18 cellular contexts compared by ENCODE assay signal in genomic region chr2:224034027-224034426, GRCh38.
"Had no signal": no experiment of that assay in that cellular context is flagged by ENCODE, and none has a peak within 500 bp of the region (broad histone marks: within the 10 kb centered on the region; RNA-seq: fewer than 3 reads in every experiment).

No MANE protein-coding gene starts in this region.

- DNase-seq: activated CD4-positive, alpha-beta T cell treated with anti-CD3 and anti-CD28 coated beads, Interleukin-2, amount 50 U/mL, for 1 hour; activated CD8-positive, alpha-beta T cell treated with anti-CD3 and anti-CD28 coated beads, Interleukin-2, amount 10 ng/mL, durations not matched to agents 7 days and 5 days; activated gamma-delta T cell; cerebellar nuclear complex; effector CD4-positive, alpha-beta T cell; left ventricle myocardium superior; mammary epithelial cell; midbrain; natural killer cell; ovary; stimulated activated CD4-positive, alpha-beta T cell treated with anti-CD3 and anti-CD28 coated beads, Interleukin-4, amount 100 ng/mL, for 24 hours; stimulated activated naive CD4-positive, alpha-beta T cell treated with Interleukin-2 at 50 U/mL for 16 hours; upper lobe of left lung had no signal

- H3K9me3 ChIP-seq: gastroesophageal sphincter, neutrophil, ovary, prostate gland, upper lobe of left lung had no signal

- H3K4me3 ChIP-seq: coronary artery, gastroesophageal sphincter, ovary, prostate gland, upper lobe of left lung had no signal

- H3K36me3 ChIP-seq: gastroesophageal sphincter, neutrophil, ovary, prostate gland, upper lobe of left lung had no signal

- H3K27ac ChIP-seq: coronary artery, gastroesophageal sphincter, neutrophil, ovary, prostate gland, upper lobe of left lung had no signal

- H3K27me3 ChIP-seq: ovary had no signal

- ATAC-seq: activated CD4-positive, CD25-positive, alpha-beta regulatory T cell treated with anti-CD3 and anti-CD28 coated beads, Interleukin-2, amount 50 U/mL, for 24 hours; activated CD8-positive, alpha-beta T cell treated with anti-CD3 and anti-CD28 coated beads, Interleukin-2, amount 10 ng/mL, durations not matched to agents 7 days and 5 days; gastroesophageal sphincter; left ventricle myocardium superior; natural killer cell had no signal
